Comparison of ENCODE assay signal across 2 cellular contexts in the genomic region with DNA sequence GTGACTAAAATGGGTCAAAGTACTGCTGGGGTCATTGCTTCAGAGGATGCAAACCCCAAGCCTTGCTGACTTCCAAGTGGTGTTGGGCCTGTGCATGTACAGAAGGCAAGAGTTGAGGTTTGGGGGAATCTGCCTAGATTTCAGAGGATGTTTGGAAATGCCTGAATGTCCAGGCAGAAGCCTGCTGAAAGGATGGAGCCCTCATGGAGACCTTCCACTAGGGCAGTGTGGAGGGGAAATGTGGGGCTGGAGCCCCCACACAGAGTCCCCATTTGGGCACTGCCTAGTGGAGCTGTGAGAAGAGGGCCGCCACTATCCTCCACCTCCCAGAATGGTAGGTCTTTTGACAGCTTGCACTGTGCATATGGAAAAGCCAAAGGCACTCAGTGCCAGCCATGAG.
A peak's percentile ranks its signal among the peaks of the same experiment; 100 is the strongest.
TF ChIP-seq lines count a peak whose summit lies in the region.

No MANE protein-coding gene starts in this region.

TF ChIP-seq in HEK293, 187 proteins besides CTCF, POLR2A, EP300 and RAD21:
- TF ChIP-seq ZNF837 (tag by site-specific recombination; IDR thresholded peaks at IDR 0.05), result no peak
- peak; percentile 93 for TF ChIP-seq SETDB1 (IDR thresholded peaks at IDR 0.05; ENCODE audit: insufficient read length, low read length)

TF ChIP-seq in K562, 482 proteins besides CTCF, POLR2A, EP300 and RAD21:
- TF ChIP-seq, protein P1, sequence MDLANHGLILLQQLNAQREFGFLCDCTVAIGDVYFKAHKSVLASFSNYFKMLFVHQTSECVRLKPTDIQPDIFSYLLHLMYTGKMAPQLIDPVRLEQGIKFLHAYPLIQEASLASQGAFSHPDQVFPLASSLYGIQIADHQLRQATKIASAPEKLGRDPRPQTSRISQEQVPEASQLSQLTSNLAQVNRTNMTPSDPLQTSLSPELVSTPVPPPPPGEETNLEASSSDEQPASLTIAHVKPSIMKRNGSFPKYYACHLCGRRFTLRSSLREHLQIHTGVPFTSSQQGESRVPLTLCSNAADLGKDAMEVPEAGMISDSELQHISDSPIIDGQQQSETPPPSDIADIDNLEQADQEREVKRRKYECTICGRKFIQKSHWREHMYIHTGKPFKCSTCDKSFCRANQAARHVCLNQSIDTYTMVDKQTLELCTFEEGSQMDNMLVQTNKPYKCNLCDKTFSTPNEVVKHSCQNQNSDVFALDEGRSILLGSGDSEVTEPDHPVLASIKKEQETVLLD (IDR thresholded peaks at IDR 0.05), result no peak
- TF ChIP-seq, protein P2, sequence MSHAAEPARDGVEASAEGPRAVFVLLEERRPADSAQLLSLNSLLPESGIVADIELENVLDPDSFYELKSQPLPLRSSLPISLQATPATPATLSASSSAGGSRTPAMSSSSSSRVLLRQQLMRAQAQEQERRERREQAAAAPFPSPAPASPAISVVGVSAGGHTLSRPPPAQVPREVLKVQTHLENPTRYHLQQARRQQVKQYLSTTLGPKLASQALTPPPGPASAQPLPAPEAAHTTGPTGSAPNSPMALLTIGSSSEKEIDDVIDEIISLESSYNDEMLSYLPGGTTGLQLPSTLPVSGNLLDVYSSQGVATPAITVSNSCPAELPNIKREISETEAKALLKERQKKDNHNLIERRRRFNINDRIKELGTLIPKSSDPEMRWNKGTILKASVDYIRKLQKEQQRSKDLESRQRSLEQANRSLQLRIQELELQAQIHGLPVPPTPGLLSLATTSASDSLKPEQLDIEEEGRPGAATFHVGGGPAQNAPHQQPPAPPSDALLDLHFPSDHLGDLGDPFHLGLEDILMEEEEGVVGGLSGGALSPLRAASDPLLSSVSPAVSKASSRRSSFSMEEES (CRISPR knock-in tag; IDR thresholded peaks at IDR 0.05), result no peak
- TF ChIP-seq CBX5 (IDR thresholded peaks at IDR 0.05; ENCODE audit: borderline replicate concordance, low read depth), result peak; percentile 45; the same call in 1 of the 2 replicates
- no peak for TF ChIP-seq IFI16 (CRISPR knock-in tag; IDR thresholded peaks at IDR 0.05)
TF ChIP-seq in K562: peak in this region for 1.
